1 cellular context compared by ENCODE assay signal in the genomic region with DNA sequence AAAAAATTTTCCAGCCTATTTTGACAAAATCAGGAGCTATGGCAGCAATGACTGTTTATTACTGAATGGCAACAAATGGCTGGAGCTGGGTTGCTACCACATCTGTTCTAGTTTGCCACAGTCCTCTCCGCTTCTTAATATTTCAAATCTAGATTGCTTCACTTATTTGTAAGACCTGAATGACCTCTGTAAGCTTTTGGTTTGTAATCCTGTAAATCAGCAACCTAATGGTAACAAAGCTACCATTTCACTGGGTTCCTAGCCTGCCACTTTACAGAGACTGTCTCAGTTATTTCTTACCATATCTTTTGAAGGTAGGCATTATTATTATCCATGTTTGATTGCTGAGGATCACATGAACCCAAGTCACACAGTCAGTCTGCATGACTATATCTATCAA.
TF ChIP-seq lines count a peak whose summit lies in the region.

No MANE protein-coding gene starts in this region.

TF ChIP-seq in GM12878, 131 proteins besides CTCF, POLR2A, EP300 and RAD21:
- TF ChIP-seq PML (IDR thresholded peaks at IDR 0.05; ENCODE audit: low read length) (no peak), SUPT20H (IDR thresholded peaks at IDR 0.05; ENCODE audit: borderline replicate concordance, control insufficient read depth, low read depth, low read length) (no peak), CEBPZ (IDR thresholded peaks at IDR 0.05; ENCODE audit: low read depth, low read length) (no peak), RUNX3 (IDR thresholded peaks at IDR 0.05; ENCODE audit: low read length) (no peak), IRF4 (IDR thresholded peaks at IDR 0.05; ENCODE audit: low read depth, low read length) (no peak), SIX5 (IDR thresholded peaks at IDR 0.05; ENCODE audit: low read depth, low read length, severe bottlenecking) (no peak), CREB1 (IDR thresholded peaks at IDR 0.05; ENCODE audit: low read depth) (no peak), REST (IDR thresholded peaks at IDR 0.05; ENCODE audit: low read depth, low read length) (no peak), IKZF2 (IDR thresholded peaks at IDR 0.05) (no peak), NKRF (conservative IDR thresholded peaks at IDR 0.05) (no peak), LARP7 (IDR thresholded peaks at IDR 0.05) (no peak), SP1 (IDR thresholded peaks at IDR 0.05; ENCODE audit: low read depth, low read length) (no peak), RELA (IDR thresholded peaks at IDR 0.05; ENCODE audit: borderline replicate concordance, partially characterized antibody) (no peak)
- TF ChIP-seq, protein P1, sequence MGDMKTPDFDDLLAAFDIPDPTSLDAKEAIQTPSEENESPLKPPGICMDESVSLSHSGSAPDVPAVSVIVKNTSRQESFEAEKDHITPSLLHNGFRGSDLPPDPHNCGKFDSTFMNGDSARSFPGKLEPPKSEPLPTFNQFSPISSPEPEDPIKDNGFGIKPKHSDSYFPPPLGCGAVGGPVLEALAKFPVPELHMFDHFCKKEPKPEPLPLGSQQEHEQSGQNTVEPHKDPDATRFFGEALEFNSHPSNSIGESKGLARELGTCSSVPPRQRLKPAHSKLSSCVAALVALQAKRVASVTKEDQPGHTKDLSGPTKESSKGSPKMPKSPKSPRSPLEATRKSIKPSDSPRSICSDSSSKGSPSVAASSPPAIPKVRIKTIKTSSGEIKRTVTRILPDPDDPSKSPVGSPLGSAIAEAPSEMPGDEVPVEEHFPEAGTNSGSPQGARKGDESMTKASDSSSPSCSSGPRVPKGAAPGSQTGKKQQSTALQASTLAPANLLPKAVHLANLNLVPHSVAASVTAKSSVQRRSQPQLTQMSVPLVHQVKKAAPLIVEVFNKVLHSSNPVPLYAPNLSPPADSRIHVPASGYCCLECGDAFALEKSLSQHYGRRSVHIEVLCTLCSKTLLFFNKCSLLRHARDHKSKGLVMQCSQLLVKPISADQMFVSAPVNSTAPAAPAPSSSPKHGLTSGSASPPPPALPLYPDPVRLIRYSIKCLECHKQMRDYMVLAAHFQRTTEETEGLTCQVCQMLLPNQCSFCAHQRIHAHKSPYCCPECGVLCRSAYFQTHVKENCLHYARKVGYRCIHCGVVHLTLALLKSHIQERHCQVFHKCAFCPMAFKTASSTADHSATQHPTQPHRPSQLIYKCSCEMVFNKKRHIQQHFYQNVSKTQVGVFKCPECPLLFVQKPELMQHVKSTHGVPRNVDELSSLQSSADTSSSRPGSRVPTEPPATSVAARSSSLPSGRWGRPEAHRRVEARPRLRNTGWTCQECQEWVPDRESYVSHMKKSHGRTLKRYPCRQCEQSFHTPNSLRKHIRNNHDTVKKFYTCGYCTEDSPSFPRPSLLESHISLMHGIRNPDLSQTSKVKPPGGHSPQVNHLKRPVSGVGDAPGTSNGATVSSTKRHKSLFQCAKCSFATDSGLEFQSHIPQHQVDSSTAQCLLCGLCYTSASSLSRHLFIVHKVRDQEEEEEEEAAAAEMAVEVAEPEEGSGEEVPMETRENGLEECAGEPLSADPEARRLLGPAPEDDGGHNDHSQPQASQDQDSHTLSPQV (IDR thresholded peaks at IDR 0.05), result no peak
- TF ChIP-seq, protein P2, sequence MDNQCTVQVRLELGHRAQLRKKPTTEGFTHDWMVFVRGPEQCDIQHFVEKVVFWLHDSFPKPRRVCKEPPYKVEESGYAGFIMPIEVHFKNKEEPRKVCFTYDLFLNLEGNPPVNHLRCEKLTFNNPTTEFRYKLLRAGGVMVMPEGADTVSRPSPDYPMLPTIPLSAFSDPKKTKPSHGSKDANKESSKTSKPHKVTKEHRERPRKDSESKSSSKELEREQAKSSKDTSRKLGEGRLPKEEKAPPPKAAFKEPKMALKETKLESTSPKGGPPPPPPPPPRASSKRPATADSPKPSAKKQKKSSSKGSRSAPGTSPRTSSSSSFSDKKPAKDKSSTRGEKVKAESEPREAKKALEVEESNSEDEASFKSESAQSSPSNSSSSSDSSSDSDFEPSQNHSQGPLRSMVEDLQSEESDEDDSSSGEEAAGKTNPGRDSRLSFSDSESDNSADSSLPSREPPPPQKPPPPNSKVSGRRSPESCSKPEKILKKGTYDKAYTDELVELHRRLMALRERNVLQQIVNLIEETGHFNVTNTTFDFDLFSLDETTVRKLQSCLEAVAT (IDR thresholded peaks at IDR 0.05), result no peak
